Comparison of ENCODE assay signal across 8 cellular contexts in the genomic region with DNA sequence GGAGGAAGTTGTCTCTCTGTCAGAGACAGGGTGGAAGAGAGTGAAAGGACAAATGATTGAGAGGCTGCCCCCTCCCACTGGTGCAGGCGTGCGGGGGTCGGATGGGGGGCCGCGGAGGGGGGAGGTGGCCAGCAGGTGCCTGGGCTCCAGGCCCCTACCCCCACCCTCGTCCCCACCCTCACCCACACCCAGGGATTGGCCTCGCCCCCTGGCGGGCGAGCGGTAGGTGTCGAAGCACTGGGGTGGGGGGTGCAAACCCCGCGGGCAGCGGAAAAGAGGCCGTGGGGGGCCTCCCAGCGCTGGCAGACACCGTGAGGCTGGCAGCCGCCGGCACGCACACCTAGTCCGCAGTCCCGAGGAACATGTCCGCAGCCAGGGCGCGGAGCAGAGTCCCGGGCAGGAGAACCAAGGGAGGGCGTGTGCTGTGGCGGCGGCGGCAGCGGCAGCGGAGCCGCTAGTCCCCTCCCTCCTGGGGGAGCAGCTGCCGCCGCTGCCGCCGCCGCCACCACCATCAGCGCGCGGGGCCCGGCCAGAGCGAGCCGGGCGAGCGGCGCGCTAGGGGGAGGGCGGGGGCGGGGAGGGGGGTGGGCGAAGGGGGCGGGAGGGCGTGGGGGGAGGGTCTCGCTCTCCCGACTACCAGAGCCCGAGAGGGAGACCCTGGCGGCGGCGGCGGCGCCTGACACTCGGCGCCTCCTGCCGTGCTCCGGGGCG. TPM values are rescaled to one million over a fixed set of nuclear protein-coding genes. Genes with fewer than 3 reads are reported as not detected.
A peak's percentile ranks its signal among the peaks of the same experiment; 100 is the strongest.
DNase-seq lines count a peak whose midpoint lies in the region; ATAC-seq, FAIRE-seq and TF ChIP-seq lines count a peak whose summit lies in the region.

A gene (plus strand): TSS at position 682 of the 711 bp plus-strand sequence. CDS start 32 bp downstream, outside the sequence.

- peak; percentile 54 for TF ChIP-seq CTCF in GM10266 (IDR thresholded peaks at IDR 0.05; ENCODE audit: control insufficient read depth, insufficient read depth, low read depth, missing control alignments)
- peak; percentile 72 to 86 for TF ChIP-seq CTCF in right atrium auricular region (IDR thresholded peaks at IDR 0.05)

- no peaks in the 10 kb centered on the region for H3K27me3 Mint-ChIP-seq in T-helper 17 cell

- H3K4me3 ChIP-seq in right atrium auricular region (peak within 1 kb of the TSS; percentile 83 to 92), rectal smooth muscle tissue (ENCODE audit: low read length) (peak within 1 kb of the TSS; percentile 94), aorta (ENCODE audit: low read length in 2 of 2) (peak within 1 kb of the TSS; percentile 72 to 91)

- H3K36me3 Mint-ChIP-seq in T-helper 17 cell (ENCODE audit: low read depth), result peaks cover 3% of the 10 kb centered on the region

- H3K27me3 ChIP-seq in right atrium auricular region (no peaks in the 10 kb centered on the region), rectal smooth muscle tissue (ENCODE audit: control insufficient read depth, insufficient read depth, low read length) (no peaks in the 10 kb centered on the region), aorta (ENCODE audit: control insufficient read depth in 1 of 2, insufficient read depth in 2 of 2, low read length in 1 of 2) (no peaks in the 10 kb centered on the region)

- H3K9ac ChIP-seq in rectal smooth muscle tissue (ENCODE audit: low read length), result peak within 1 kb of the TSS; percentile 56

- H3K36me3 ChIP-seq in right atrium auricular region (no peaks in the 10 kb centered on the region), rectal smooth muscle tissue (ENCODE audit: control insufficient read depth, insufficient read depth, low read length) (no peaks in the 10 kb centered on the region), aorta (ENCODE audit: control insufficient read depth in 1 of 2, insufficient read depth in 2 of 2, low read length in 1 of 2) (no peaks in the 10 kb centered on the region)

- peak within 1 kb of the TSS; percentile 98 for H3K4me3 Mint-ChIP-seq in T-helper 17 cell

- DNase-seq in GM10266 (ENCODE audit: extremely low spot score), result peak; percentile 82
- DNase-seq in H54 (ENCODE audit: insufficient read length, low spot score), result peak; percentile 63
- DNase-seq in M059J (ENCODE audit: low read depth), result peak; percentile 61
- peak; percentile 73 to 82 (median 80) for DNase-seq in T-helper 17 cell
- peak in 54 of 56 donors; percentile 34 to 88 (median 75) for DNase-seq in amygdala (lab: John Stamatoyannopoulos, UW)
- DNase-seq in right atrium auricular region (ENCODE audit: low spot score), result peak; percentile 75
- peak; percentile 88 to 92 for DNase-seq in aorta

- H3K27ac ChIP-seq in right atrium auricular region, result peak within 1 kb of the TSS; percentile 96 to 99
- peak within 1 kb of the TSS; percentile 92 for H3K27ac ChIP-seq in rectal smooth muscle tissue (ENCODE audit: low read depth, low read length)
- H3K27ac ChIP-seq in aorta (ENCODE audit: low read depth in 1 of 2, low read length in 2 of 2), result peak within 1 kb of the TSS; percentile 20 to 98

- peak within 1 kb of the TSS; percentile 99 for H3K27ac Mint-ChIP-seq in T-helper 17 cell

- 1% methylated on average over 26 to 66 of the region's 66 CpGs for WGBS in aorta, 2 donors

- H3K4me1 Mint-ChIP-seq in T-helper 17 cell, result peaks cover 40% of the 10 kb centered on the region

- no peak for FAIRE-seq in H54 (lab: Jason Lieb, UNC)

- TF ChIP-seq POLR2A in H54 (IDR thresholded peaks at IDR 0.05; ENCODE audit: low read depth, low read length), result no peak

- ATAC-seq in T-helper 17 cell (peak; percentile 77), aorta (ENCODE audit: low FRiP score) (peak; percentile 89)

- intact Hi-C loops in aorta (cut with DNase I), result loop anchor here (2.0 to 10.0 kb wide), 4 partner anchors 93 to 155 kb away; a partner anchor contains a TSS

- H3K9me3 ChIP-seq in T-helper 17 cell (ENCODE audit: control insufficient read depth, low read length, poor library complexity, severe bottlenecking) (no peaks in the 10 kb centered on the region), right atrium auricular region (no peaks in the 10 kb centered on the region), aorta (ENCODE audit: control insufficient read depth, low read length) (no peaks in the 10 kb centered on the region)

- H3K4me1 ChIP-seq in right atrium auricular region, result peaks cover 0 to 36% of the 10 kb centered on the region in 2 donors
- peaks cover 20% of the 10 kb centered on the region for H3K4me1 ChIP-seq in rectal smooth muscle tissue (ENCODE audit: control insufficient read depth, insufficient read depth, low read length)
- H3K4me1 ChIP-seq in aorta (ENCODE audit: control insufficient read depth in 1 of 2, insufficient read depth in 2 of 2, low read length in 2 of 2), result peaks cover 0 to 3% of the 10 kb centered on the region in 2 donors

RNA-seq across cellular contexts. Expression of the gene that starts here (rescaled TPM):
- 7.3 and 14.7 TPM in 2 replicates for total RNA-seq in M059J (2014; rRNA removed; shearing (Covaris generic))
- 100 to 1,000 TPM; 157 to 161 TPM for total RNA-seq in T-helper 17 cell
- 10 to 100 TPM; 25.0 to 70.5 TPM for total RNA-seq in right atrium auricular region
- total RNA-seq in aorta, result 10 to 100 TPM; 44.1 to 54.2 TPM
- 10 to 100 TPM; 20.6 to 27.4 TPM for polyA plus RNA-seq in aorta

Comparison
In these comparisons a context has a peak if more than half of its experiments do, and no peak if none do; other contexts are left out.
1. Peak in every context shown above with its lines: DNase-seq, ATAC-seq, H3K4me3 ChIP-seq and H3K27ac ChIP-seq.